In genomic region chr11:16767137-16767536, GRCh38 we compare ENCODE assay signal across 19 cellular contexts. TPM values are rescaled to one million over a fixed set of nuclear protein-coding genes. Genes with fewer than 3 reads are reported as not detected.
DNase-seq lines count a peak whose midpoint lies in the region; ATAC-seq and TF ChIP-seq lines count a peak whose summit lies in the region.
"Had no signal": no experiment of that assay in that cellular context is flagged by ENCODE, and none has a peak within 500 bp of the region (broad histone marks: within the 10 kb centered on the region; RNA-seq: fewer than 3 reads in every experiment).

No MANE protein-coding gene starts in this region.

- no peak overlapping the region for H3K4me3 Mint-ChIP-seq in activated CD8-positive, alpha-beta memory T cell treated with anti-CD3 and anti-CD28 coated beads, Interleukin-2, amount 10 ng/mL, durations not matched to agents 7 days and 5 days
- H3K4me3 Mint-ChIP-seq in type B pancreatic cell = no peak overlapping the region
- no peak overlapping the region for H3K4me3 Mint-ChIP-seq in stimulated activated naive CD8-positive, alpha-beta T cell treated with anti-CD3 and anti-CD28 coated beads, Interleukin-15, amount 100 ng/mL, for 72 hours
- H3K4me3 Mint-ChIP-seq: CD4-positive, alpha-beta memory T cell had no signal

- H3K27me3 Mint-ChIP-seq in activated CD8-positive, alpha-beta memory T cell treated with anti-CD3 and anti-CD28 coated beads, Interleukin-2, amount 10 ng/mL, durations not matched to agents 7 days and 5 days = peaks cover 6% of the 10 kb centered on the region
- no peaks in the 10 kb centered on the region for H3K27me3 Mint-ChIP-seq in type B pancreatic cell
- H3K27me3 Mint-ChIP-seq in stimulated activated naive CD8-positive, alpha-beta T cell treated with anti-CD3 and anti-CD28 coated beads, Interleukin-15, amount 100 ng/mL, for 72 hours = no peaks in the 10 kb centered on the region

- no peaks in the 10 kb centered on the region for H3K4me1 Mint-ChIP-seq in activated CD8-positive, alpha-beta memory T cell treated with anti-CD3 and anti-CD28 coated beads, Interleukin-2, amount 10 ng/mL, durations not matched to agents 7 days and 5 days
- H3K4me1 Mint-ChIP-seq in type B pancreatic cell (ENCODE audit: unreplicated experiment) = no peaks in the 10 kb centered on the region
- H3K4me1 Mint-ChIP-seq in stimulated activated naive CD8-positive, alpha-beta T cell treated with anti-CD3 and anti-CD28 coated beads, Interleukin-15, amount 100 ng/mL, for 72 hours = no peaks in the 10 kb centered on the region
- H3K4me1 Mint-ChIP-seq: CD4-positive, alpha-beta memory T cell had no signal

- no peak for ATAC-seq in activated CD8-positive, alpha-beta memory T cell treated with anti-CD3 and anti-CD28 coated beads, Interleukin-2, amount 10 ng/mL, durations not matched to agents 7 days and 5 days
- ATAC-seq in HG02885 (IDR thresholded peaks at IDR 0.05; ENCODE audit: poor library complexity, unreplicated experiment) = no peak
- no peak for ATAC-seq in stimulated activated naive CD8-positive, alpha-beta T cell treated with anti-CD3 and anti-CD28 coated beads, Interleukin-15, amount 100 ng/mL, for 72 hours
- ATAC-seq: A549 had no signal

- H3K27ac Mint-ChIP-seq in activated CD8-positive, alpha-beta memory T cell treated with anti-CD3 and anti-CD28 coated beads, Interleukin-2, amount 10 ng/mL, durations not matched to agents 7 days and 5 days = no peak overlapping the region
- no peak overlapping the region for H3K27ac Mint-ChIP-seq in type B pancreatic cell
- no peak overlapping the region for H3K27ac Mint-ChIP-seq in stimulated activated naive CD8-positive, alpha-beta T cell treated with anti-CD3 and anti-CD28 coated beads, Interleukin-15, amount 100 ng/mL, for 72 hours
- H3K27ac Mint-ChIP-seq: CD4-positive, alpha-beta memory T cell had no signal

- no peaks in the 10 kb centered on the region for H3K9me3 Mint-ChIP-seq in activated CD8-positive, alpha-beta memory T cell treated with anti-CD3 and anti-CD28 coated beads, Interleukin-2, amount 10 ng/mL, durations not matched to agents 7 days and 5 days (ENCODE audit: low read depth)
- H3K9me3 Mint-ChIP-seq in type B pancreatic cell = no peaks in the 10 kb centered on the region
- no peaks in the 10 kb centered on the region for H3K9me3 Mint-ChIP-seq in stimulated activated naive CD8-positive, alpha-beta T cell treated with anti-CD3 and anti-CD28 coated beads, Interleukin-15, amount 100 ng/mL, for 72 hours
- H3K9me3 Mint-ChIP-seq: CD4-positive, alpha-beta memory T cell had no signal

- no peaks in the 10 kb centered on the region for H3K36me3 Mint-ChIP-seq in activated CD8-positive, alpha-beta memory T cell treated with anti-CD3 and anti-CD28 coated beads, Interleukin-2, amount 10 ng/mL, durations not matched to agents 7 days and 5 days
- H3K36me3 Mint-ChIP-seq in type B pancreatic cell = peaks cover 5% of the 10 kb centered on the region
- H3K36me3 Mint-ChIP-seq: CD4-positive, alpha-beta memory T cell had no signal

- CTCF ChIA-PET in activated CD8-positive, alpha-beta memory T cell treated with anti-CD3 and anti-CD28 coated beads, Interleukin-2, amount 10 ng/mL, durations not matched to agents 7 days and 5 days (lab: Charles Lee) = interaction anchor here (0.5 to 1.6 kb wide), 3 partner anchors 18 to 1441 kb away, joined by 3 to 6 read pairs (median 4); no protein-coding TSS in a partner anchor

- peak; percentile 37 for DNase-seq in activated CD8-positive, alpha-beta memory T cell treated with anti-CD3 and anti-CD28 coated beads, Interleukin-2, amount 10 ng/mL, durations not matched to agents 7 days and 5 days
- DNase-seq in activated CD8-positive, alpha-beta memory T cell treated with anti-CD3 and anti-CD28 coated beads for 24 hours = no peak
- DNase-seq in mesenteric fat pad (ENCODE audit: low spot score) (peak; percentile 65), type B pancreatic cell (ENCODE audit: extremely low spot score, unreplicated experiment) (peak; percentile 39)
- no peak for DNase-seq in stimulated activated naive CD8-positive, alpha-beta T cell treated with anti-CD3 and anti-CD28 coated beads, Interleukin-15, amount 100 ng/mL, for 72 hours
- DNase-seq: 8988T; ACHN; C1 segment of cervical spinal cord; Calu3; CD4-positive, alpha-beta memory T cell; COR-L47; DMS53; DMS79 treated with DMSO at 0.1 percent for 48 hours; GF-D8; GM23248; H7; HCEC 1CT had no signal

- no peak for TF ChIP-seq CTCF in type B pancreatic cell (conservative IDR thresholded peaks at IDR 0.05)

RNA-seq across cellular contexts. Expression of gene C11orf58, which starts 28.7 kb away (rescaled TPM):
- total RNA-seq in activated CD8-positive, alpha-beta memory T cell treated with anti-CD3 and anti-CD28 coated beads, Interleukin-2, amount 10 ng/mL, durations not matched to agents 7 days and 5 days = 100 to 1,000 TPM; 106 to 135 TPM
- 93.9 TPM for total RNA-seq in mesenteric fat pad
- 115 and 148 TPM in 2 replicates for total RNA-seq in type B pancreatic cell (ENCODE audit: low replicate concordance)

Comparison
In these comparisons a context has a peak if more than half of its experiments do, and no peak if none do; other contexts are left out.
1. DNase-seq: peak in activated CD8-positive, alpha-beta memory T cell treated with anti-CD3 and anti-CD28 coated beads, Interleukin-2, amount 10 ng/mL, durations not matched to agents 7 days and 5 days (single experiment), mesenteric fat pad (single experiment) and type B pancreatic cell (single experiment); none in activated CD8-positive, alpha-beta memory T cell treated with anti-CD3 and anti-CD28 coated beads for 24 hours (single experiment) and stimulated activated naive CD8-positive, alpha-beta T cell treated with anti-CD3 and anti-CD28 coated beads, Interleukin-15, amount 100 ng/mL, for 72 hours (0 of 2).